ENCODE assay signal across 1 cellular context in genomic region chr2:20350753-20351554, GRCh38.
TF ChIP-seq lines count a peak whose summit lies in the region.

Gene PUM2, minus strand, starts transcription at chr2:20350844. Its CDS starts 23,484 bp downstream, at chr2:20327360.

TF ChIP-seq in HEK293, 187 proteins besides CTCF, POLR2A, EP300 and RAD21 (continued from another document and continues in another):
- TF ChIP-seq ZNF513 (tag by site-specific recombination; IDR thresholded peaks at IDR 0.05) (no peak), PBX3 (CRISPR knock-in tag; IDR thresholded peaks at IDR 0.05) (0 out of 2 replicates have a peak, but pooled peaks have one; percentile 20), PRDM2 (tag by site-specific recombination; IDR thresholded peaks at IDR 0.05; ENCODE audit: borderline replicate concordance) (no peak), ZNF133 (tag by site-specific recombination; IDR thresholded peaks at IDR 0.05) (no peak), ZNF114 (tag by site-specific recombination; IDR thresholded peaks at IDR 0.05) (no peak), ZNF146 (tag by site-specific recombination; IDR thresholded peaks at IDR 0.05) (no peak), ZNF211 (tag by site-specific recombination; IDR thresholded peaks at IDR 0.05; ENCODE audit: low read depth) (no peak), ZNF660 (tag by site-specific recombination; IDR thresholded peaks at IDR 0.05) (no peak), PATZ1 (tag by site-specific recombination; IDR thresholded peaks at IDR 0.05) (no peak; the same call in 1 of the 2 replicates), ZSCAN16 (tag by site-specific recombination; IDR thresholded peaks at IDR 0.05) (no peak), OSR2 (tag by site-specific recombination; IDR thresholded peaks at IDR 0.05) (no peak), ZNF692 (tag by site-specific recombination; IDR thresholded peaks at IDR 0.05) (no peak), OVOL3 (tag by site-specific recombination; IDR thresholded peaks at IDR 0.05) (no peak), ZNF10 (tag by site-specific recombination; IDR thresholded peaks at IDR 0.05) (no peak), ZNF16 (tag by site-specific recombination; IDR thresholded peaks at IDR 0.05; ENCODE audit: low read depth) (no peak), ZBTB48 (tag by site-specific recombination; IDR thresholded peaks at IDR 0.05) (no peak), ZBTB49 (tag by site-specific recombination; IDR thresholded peaks at IDR 0.05; ENCODE audit: low read depth) (no peak), ZNF157 (tag by site-specific recombination; IDR thresholded peaks at IDR 0.05) (no peak), ZNF626 (tag by site-specific recombination; IDR thresholded peaks at IDR 0.05) (no peak), ELK4 (IDR thresholded peaks at IDR 0.05; ENCODE audit: borderline replicate concordance, low read depth, low read length) (no peak), ZBTB20 (tag by site-specific recombination; IDR thresholded peaks at IDR 0.05) (peak; percentile 79), ZNF138 (tag by site-specific recombination; IDR thresholded peaks at IDR 0.05; ENCODE audit: borderline replicate concordance) (no peak), ZNF704 (tag by site-specific recombination; IDR thresholded peaks at IDR 0.05) (no peak), ZNF302 (tag by site-specific recombination; IDR thresholded peaks at IDR 0.05; ENCODE audit: low read depth) (no peak), ZBTB6 (tag by site-specific recombination; IDR thresholded peaks at IDR 0.05) (no peak), ZNF449 (tag by site-specific recombination; IDR thresholded peaks at IDR 0.05) (no peak), ZNF354C (tag by site-specific recombination; IDR thresholded peaks at IDR 0.05; ENCODE audit: borderline replicate concordance, low read depth) (no peak), TSHZ1 (tag by site-specific recombination; IDR thresholded peaks at IDR 0.05; ENCODE audit: borderline replicate concordance) (no peak)
